Comparison of ENCODE assay signal across 17 cellular contexts in the genomic region with DNA sequence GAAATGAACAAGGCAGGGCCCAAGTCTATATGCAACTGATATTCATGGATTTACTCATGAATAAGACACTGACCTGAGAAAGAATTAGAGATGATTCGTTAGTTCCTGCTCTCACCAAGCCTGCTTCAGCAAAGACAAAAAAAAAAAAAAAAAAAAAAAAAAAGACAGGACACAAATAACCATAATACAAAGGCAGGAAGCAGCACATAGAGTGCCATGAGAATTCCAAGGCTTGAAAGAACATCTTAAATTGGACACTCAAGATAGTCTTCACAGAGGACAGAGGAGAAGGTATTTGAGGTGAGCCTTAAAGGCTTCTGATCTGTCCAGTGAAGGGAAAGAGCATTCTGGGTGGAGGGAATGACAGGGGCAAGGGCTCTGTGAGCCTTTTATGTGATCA. TPM values are rescaled to one million over a fixed set of nuclear protein-coding genes. Genes with fewer than 3 reads are reported as not detected.
A peak's percentile ranks its signal among the peaks of the same experiment; 100 is the strongest.
DNase-seq lines count a peak whose midpoint lies in the region; TF ChIP-seq lines count a peak whose summit lies in the region.
"Had no signal": no experiment of that assay in that cellular context is flagged by ENCODE, and none has a peak within 500 bp of the region (broad histone marks: within the 10 kb centered on the region; RNA-seq: fewer than 3 reads in every experiment).

No MANE protein-coding gene starts in this region.

- TF ChIP-seq CTCF in left ventricle myocardium inferior (IDR thresholded peaks at IDR 0.05; ENCODE audit: borderline replicate concordance) (no peak), epithelial cell of esophagus (IDR thresholded peaks at IDR 0.05; ENCODE audit: insufficient read depth, low read depth, low read length, missing control alignments) (no peak), nephron (IDR thresholded peaks at IDR 0.05; ENCODE audit: unreplicated experiment in 3 of 3) (no peak), Calu3 (IDR thresholded peaks at IDR 0.05; ENCODE audit: unreplicated experiment) (no peak)

- H3K9me3 ChIP-seq in left ventricle myocardium inferior (replicated peaks), result peaks cover 17% of the 10 kb centered on the region

- CTCF ChIA-PET in Calu3 (lab: Charles Lee), result no interaction called here

- H3K9me3 Mint-ChIP-seq in nephron, result peaks cover 21% of the 10 kb centered on the region
- peaks cover 3% of the 10 kb centered on the region for H3K9me3 Mint-ChIP-seq in Calu3 (ENCODE audit: low read depth, unreplicated experiment)

- H3K36me3 Mint-ChIP-seq in nephron (ENCODE audit: low read depth), result peaks cover 24% of the 10 kb centered on the region
- H3K36me3 Mint-ChIP-seq in Calu3 (ENCODE audit: insufficient read depth, unreplicated experiment), result peaks cover 3% of the 10 kb centered on the region

- H3K4me1 ChIP-seq in left ventricle myocardium inferior, result peaks cover 17% of the 10 kb centered on the region

- H3K4me1 Mint-ChIP-seq in nephron, result peaks cover 22% of the 10 kb centered on the region
- H3K4me1 Mint-ChIP-seq in Calu3 (ENCODE audit: low read depth, unreplicated experiment), result peaks cover 39% of the 10 kb centered on the region
- H3K4me1 Mint-ChIP-seq: GM23338 had no signal

- H3K27me3 Mint-ChIP-seq in nephron (ENCODE audit: low read depth) (peaks cover 5% of the 10 kb centered on the region), Calu3 (ENCODE audit: unreplicated experiment) (no peaks in the 10 kb centered on the region)

- H3K27ac Mint-ChIP-seq in nephron (peak overlapping the region in 2 of 3 experiments; percentile 8 to 43), Calu3 (ENCODE audit: unreplicated experiment) (no peak overlapping the region)
- H3K27ac Mint-ChIP-seq: CD8-positive, alpha-beta memory T cell; GM23338 had no signal

- H3K36me3 ChIP-seq in left ventricle myocardium inferior, result peaks cover 15% of the 10 kb centered on the region
- H3K36me3 ChIP-seq: BLaER1 had no signal

- no peak overlapping the region for H3K4me3 ChIP-seq in left ventricle myocardium inferior
- H3K4me3 ChIP-seq in epithelial cell of esophagus (ENCODE audit: low read length), result no peak overlapping the region
- H3K4me3 ChIP-seq: BLaER1, GM23338 had no signal

- in situ Hi-C loops in G401 (cut with HindIII; ENCODE audit: low sequenced_read_pairs), result no loop called here

- no peaks in the 10 kb centered on the region for H3K27me3 ChIP-seq in left ventricle myocardium inferior (ENCODE audit: low read depth)
- H3K27me3 ChIP-seq: BLaER1 had no signal

- H3K4me3 Mint-ChIP-seq in nephron (no peak overlapping the region), Calu3 (ENCODE audit: low read depth, unreplicated experiment) (no peak overlapping the region)
- H3K4me3 Mint-ChIP-seq: CD8-positive, alpha-beta memory T cell; GM23338 had no signal

- H3K27ac ChIP-seq in left ventricle myocardium inferior (replicated peaks), result peak overlapping the region; percentile 43
- H3K27ac ChIP-seq: 22Rv1, BLaER1, HL-60 had no signal

- no TSS peak for BruUV-seq in Calu3 (replicated peaks; lab: Mats Ljungman, UMichigan)

- intact Hi-C loops in left ventricle myocardium inferior (cut with micrococcal nuclease) (no loop called here), cardiac septum (cut with DNase I) (no loop called here), Calu3 (cut with micrococcal nuclease; ENCODE audit: unreplicated experiment) (no loop called here)

- DNase-seq in left ventricle myocardium inferior (no peak), cardiac septum (ENCODE audit: low spot score) (no peak), epithelial cell of esophagus (ENCODE audit: low read depth) (peak; percentile 38), NCI-H128 (lab: John Stamatoyannopoulos, UW; ENCODE audit: unreplicated experiment) (no peak), NCI-H2227 treated with DMSO at 0.1 percent for 48 hours (lab: John Stamatoyannopoulos, UW) (no peak), Calu3 (no peak), G401 (ENCODE audit: low spot score) (no peak)
- DNase-seq: AML-193; Caco-2; CD8-positive, alpha-beta memory T cell; DMS53; H7 had no signal

RNA-seq across cellular contexts. Expression of a gene that starts 54.8 kb away (rescaled TPM):
- total RNA-seq in left ventricle myocardium inferior (not detected), cardiac septum (not detected), Calu3 (2022) (0.49 and 0.83 TPM in 2 replicates)
- total RNA-seq in G401 (2014; rRNA removed; shearing (Covaris generic)), result not detected in 2 replicates
- total RNA-seq: Caco-2; CD8-positive, alpha-beta memory T cell had no signal
